ENCODE assay signal across 7 cellular contexts in the genomic region with DNA sequence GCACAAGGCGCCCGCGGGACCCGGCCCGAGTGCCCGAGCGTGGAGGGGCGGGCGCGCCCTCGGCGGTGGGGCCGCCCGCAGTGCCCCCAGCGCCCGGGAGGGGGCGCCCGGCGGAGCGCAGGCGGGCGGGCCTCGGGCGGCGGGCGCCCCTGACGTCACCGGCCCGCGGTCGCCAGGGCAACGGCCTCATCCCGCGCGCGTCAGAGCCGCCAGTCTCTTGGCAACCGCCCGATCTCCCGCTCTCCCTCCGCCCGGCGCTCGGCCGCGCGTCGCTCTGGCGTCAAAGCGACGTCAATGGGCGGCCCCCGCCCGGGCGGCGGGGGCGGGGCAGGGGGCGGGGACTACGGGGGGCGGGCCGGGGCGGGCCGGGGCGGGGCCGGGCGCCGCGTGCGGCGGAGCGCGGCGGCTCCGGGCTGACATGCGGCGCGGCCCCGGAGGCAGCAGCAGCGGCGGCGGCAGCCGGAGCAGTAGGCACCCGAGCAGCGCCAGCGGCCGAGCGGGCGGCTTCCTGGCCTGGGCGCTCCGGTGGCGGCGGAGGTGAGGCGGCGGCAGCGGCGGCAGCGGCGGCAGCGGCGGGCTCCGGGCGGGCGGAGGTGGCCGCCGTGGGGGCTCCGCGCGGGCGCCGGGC.
DNase-seq lines count a peak whose midpoint lies in the region; ATAC-seq and TF ChIP-seq lines count a peak whose summit lies in the region.
"Not testable (repeated sequence)": the region's sequence is repeated elsewhere in the genome, so short reads cannot be mapped to it uniquely, and the experiment has no call there.

No MANE protein-coding gene starts in this region.

- not testable (repeated sequence) for H3K27ac ChIP-seq in Panc1 (ENCODE audit: low read length)

- not testable (repeated sequence) for H3K27ac Mint-ChIP-seq in central memory CD8-positive, alpha-beta T cell (ENCODE audit: low read depth); naive B cell

- H3K27me3 ChIP-seq in Panc1 (ENCODE audit: control insufficient read depth, insufficient read depth, low read length) = not testable (repeated sequence)

- H3K4me1 ChIP-seq in Panc1 (ENCODE audit: control insufficient read depth, insufficient read depth, low read length) = not testable (repeated sequence)

- peak; percentile 78 for ATAC-seq in GM18907 (IDR thresholded peaks at IDR 0.05; ENCODE audit: unreplicated experiment)
- peak; percentile 72 for ATAC-seq in GM21423 (IDR thresholded peaks at IDR 0.05; ENCODE audit: unreplicated experiment)
- ATAC-seq in HG02798 (IDR thresholded peaks at IDR 0.05; ENCODE audit: poor library complexity, unreplicated experiment) = peak; percentile 96
- ATAC-seq in HG03159 (IDR thresholded peaks at IDR 0.05; ENCODE audit: unreplicated experiment) = peak; percentile 71
- ATAC-seq in Panc1 = peak; percentile 96
- peak; percentile 92 for ATAC-seq in central memory CD8-positive, alpha-beta T cell (replicated peaks; ENCODE audit: extremely low read depth, poor library complexity, severe bottlenecking)
- ATAC-seq in naive B cell (ENCODE audit: low read depth in 2 of 2) = peak; percentile 74 to 77

- not testable (repeated sequence) for H3K4me1 Mint-ChIP-seq in central memory CD8-positive, alpha-beta T cell; naive B cell

- not testable (repeated sequence) for TF ChIP-seq CTCF in Panc1 (IDR thresholded peaks at IDR 0.05)

- POLR2A ChIA-PET in Panc1 (lab: Charles Lee) = not testable (repeated sequence)

- H3K36me3 ChIP-seq in Panc1 (ENCODE audit: control insufficient read depth, insufficient read depth, low read length) = not testable (repeated sequence)

- H3K4me3 ChIP-seq in Panc1 (ENCODE audit: low read depth in 2 of 2, low read length in 2 of 2) = not testable (repeated sequence)

- H3K9me3 ChIP-seq in Panc1 (ENCODE audit: control insufficient read depth, insufficient read depth, low read depth, low read length) = not testable (repeated sequence)

- BruUV-seq in Panc1 (replicated peaks; lab: Mats Ljungman, UMichigan) = not testable (repeated sequence)

- intact Hi-C loops in Panc1 (cut with micrococcal nuclease; ENCODE audit: unreplicated experiment) = not testable (repeated sequence)

- DNase-seq in Panc1 (ENCODE audit: low read depth, low spot score); central memory CD8-positive, alpha-beta T cell (ENCODE audit: low spot score in 2 of 2); naive B cell: not testable (repeated sequence)

- H3K36me3 Mint-ChIP-seq in central memory CD8-positive, alpha-beta T cell (ENCODE audit: insufficient read depth); naive B cell: not testable (repeated sequence)

- CTCF ChIA-PET in Panc1 (lab: Charles Lee) = not testable (repeated sequence)

- not testable (repeated sequence) for H3K4me3 Mint-ChIP-seq in central memory CD8-positive, alpha-beta T cell; naive B cell

- H3K27me3 Mint-ChIP-seq in central memory CD8-positive, alpha-beta T cell; naive B cell: not testable (repeated sequence)

- in situ Hi-C loops in Panc1 (cut with HindIII; ENCODE audit: low pct_unique_long_range_greater_than_20kb, low sequenced_read_pairs) = not testable (repeated sequence)

- H3K9me3 Mint-ChIP-seq in central memory CD8-positive, alpha-beta T cell; naive B cell: not testable (repeated sequence)
